Comparison of ENCODE assay signal across 13 cellular contexts in genomic region chr6:160695622-160696021, GRCh38. TPM values are rescaled to one million over a fixed set of nuclear protein-coding genes. Genes with fewer than 3 reads are reported as not detected.
"Had no signal": no experiment of that assay in that cellular context is flagged by ENCODE, and none has a peak within 500 bp of the region (broad histone marks: within the 10 kb centered on the region; RNA-seq: fewer than 3 reads in every experiment).

No MANE protein-coding gene starts in this region.

RNA-seq across cellular contexts. Expression of gene PLG, which starts 6.4 kb away (rescaled TPM):
- total RNA-seq: activated CD4-positive, alpha-beta memory T cell treated with anti-CD3 and anti-CD28 coated beads for 36 hours; activated CD4-positive, alpha-beta T cell treated with anti-CD3 and anti-CD28 coated beads for 36 hours; activated CD8-positive, alpha-beta memory T cell treated with anti-CD3 and anti-CD28 coated beads for 36 hours; activated CD8-positive, alpha-beta T cell treated with anti-CD3 and anti-CD28 coated beads for 36 hours; T-helper 17 cell; T-helper 2 cell treated with Interferon-gamma antibody and Interleukin-4, amounts not matched to agents 100 ng/mL and 5 ng/mL, for 36 hours had no signal

RNA-seq across cellular contexts. Expression of gene LPA, which starts 31.5 kb away (rescaled TPM):
- total RNA-seq: activated B cell treated with CpG ODN at 0.5 μM for 24 hours; activated CD4-positive, alpha-beta memory T cell treated with anti-CD3 and anti-CD28 coated beads for 36 hours; activated CD4-positive, alpha-beta memory T cell treated with anti-CD3 and anti-CD28 coated beads, Interleukin-2, amount 10 ng/mL, durations not matched to agents 7 days and 5 days; activated CD4-positive, alpha-beta T cell treated with anti-CD3 and anti-CD28 coated beads for 36 hours; activated CD4-positive, alpha-beta T cell treated with anti-CD3 and anti-CD28 coated beads, Interleukin-2, amount 10 ng/mL, durations not matched to agents 24 days and 14 days; activated CD4-positive, alpha-beta T cell treated with anti-CD3 and anti-CD28 coated beads, Interleukin-2, amount 10 ng/mL, durations not matched to agents 7 days and 5 days; activated CD8-positive, alpha-beta memory T cell treated with anti-CD3 and anti-CD28 coated beads for 36 hours; activated CD8-positive, alpha-beta memory T cell treated with anti-CD3 and anti-CD28 coated beads, Interleukin-2, amount 10 ng/mL, durations not matched to agents 7 days and 5 days; activated CD8-positive, alpha-beta T cell treated with anti-CD3 and anti-CD28 coated beads for 36 hours; activated CD8-positive, alpha-beta T cell treated with anti-CD3 and anti-CD28 coated beads, Interleukin-2, amount 10 ng/mL, durations not matched to agents 7 days and 5 days; T-helper 1 cell treated with Interleukin-12 subunit alpha and Interleukin-12 subunit beta and Interleukin-4 antibody, amounts not matched to agents 30 ng/mL and 1 ng/mL, for 36 hours; T-helper 17 cell; T-helper 2 cell treated with Interferon-gamma antibody and Interleukin-4, amounts not matched to agents 100 ng/mL and 5 ng/mL, for 36 hours had no signal
